Comparison of ENCODE assay signal across 8 cellular contexts in genomic region chr3:122795674-122795969, GRCh38. TPM values are rescaled to one million over a fixed set of nuclear protein-coding genes. Genes with fewer than 3 reads are reported as not detected.
A peak's percentile ranks its signal among the peaks of the same experiment; 100 is the strongest.
DNase-seq lines count a peak whose midpoint lies in the region; ATAC-seq and TF ChIP-seq lines count a peak whose summit lies in the region.

No MANE protein-coding gene starts in this region.

- POLR2A ChIA-PET in CD8-positive, alpha-beta T cell (lab: Charles Lee): no interaction called here

- H3K27me3 Mint-ChIP-seq in CD8-positive, alpha-beta T cell (ENCODE audit: low read depth): no peaks in the 10 kb centered on the region
- no peaks in the 10 kb centered on the region for H3K27me3 Mint-ChIP-seq in osteocyte (ENCODE audit: unreplicated experiment)

- H3K27me3 ChIP-seq in CD8-positive, alpha-beta T cell (ENCODE audit: insufficient read depth, low read length): no peaks in the 10 kb centered on the region
- H3K27me3 ChIP-seq in Peyer's patch: no peaks in the 10 kb centered on the region

- H3K27ac Mint-ChIP-seq in CD8-positive, alpha-beta T cell: peak overlapping the region; percentile 24
- peak overlapping the region; percentile 81 for H3K27ac Mint-ChIP-seq in osteocyte (ENCODE audit: unreplicated experiment)

- peak overlapping the region; percentile 77 for H3K27ac ChIP-seq in CD8-positive, alpha-beta T cell (ENCODE audit: low read depth, low read length)
- peak overlapping the region; percentile 89 to 97 (median 91) for H3K27ac ChIP-seq in Peyer's patch

- peak overlapping the region; percentile 66 for H3K4me3 Mint-ChIP-seq in CD8-positive, alpha-beta T cell
- peak overlapping the region; percentile 81 for H3K4me3 Mint-ChIP-seq in osteocyte (ENCODE audit: unreplicated experiment)

- peak in 1 of 7 experiments; percentile 35 for DNase-seq in CD8-positive, alpha-beta T cell
- DNase-seq in Peyer's patch (no peak), epithelial cell of proximal tubule (ENCODE audit: low read depth) (no peak), osteocyte (ENCODE audit: extremely low spot score, unreplicated experiment) (no peak), activated gamma-delta T cell treated with Interleukin-2 at 50 U/mL for 16 hours (no peak)
- DNase-seq in central memory CD4-positive, alpha-beta T cell: no peak

- no peak for TF ChIP-seq POLR2A in Peyer's patch (IDR thresholded peaks at IDR 0.05)

- intact Hi-C loops in CD8-positive, alpha-beta T cell (cut with DNase I, micrococcal nuclease): loop anchor here (1.0 to 10.0 kb wide), 10 partner anchors 231 to 1141 kb away; partner anchors contain the start of genes GOLGB1 (in 2 of the 2), DTX3L (in 1 of the 2), EAF2 (in 1 of the 2) and HCLS1 (in 1 of the 2)

- no peaks in the 10 kb centered on the region for H3K9me3 Mint-ChIP-seq in CD8-positive, alpha-beta T cell
- no peaks in the 10 kb centered on the region for H3K9me3 Mint-ChIP-seq in osteocyte (ENCODE audit: unreplicated experiment)

- no peaks in the 10 kb centered on the region for H3K36me3 ChIP-seq in CD8-positive, alpha-beta T cell (ENCODE audit: insufficient read depth, low read length)
- no peaks in the 10 kb centered on the region for H3K36me3 ChIP-seq in Peyer's patch

- H3K36me3 Mint-ChIP-seq in CD8-positive, alpha-beta T cell: peaks cover 5% of the 10 kb centered on the region
- H3K36me3 Mint-ChIP-seq in osteocyte (ENCODE audit: unreplicated experiment): no peaks in the 10 kb centered on the region

- H3K4me1 ChIP-seq in CD8-positive, alpha-beta T cell (ENCODE audit: insufficient read depth, low read length): peaks cover 28% of the 10 kb centered on the region
- H3K4me1 ChIP-seq in Peyer's patch: peaks cover 0 to 13% (median 2%) of the 10 kb centered on the region in 4 donors

- H3K4me3 ChIP-seq in CD8-positive, alpha-beta T cell (ENCODE audit: low read depth, low read length): peak overlapping the region; percentile 81
- H3K4me3 ChIP-seq in Peyer's patch: peak overlapping the region; percentile 71 to 96 (median 83)
- peak overlapping the region; percentile 72 for H3K4me3 ChIP-seq in epithelial cell of proximal tubule (ENCODE audit: low read depth, low read length)

- peaks cover 34% of the 10 kb centered on the region for H3K4me1 Mint-ChIP-seq in CD8-positive, alpha-beta T cell (ENCODE audit: low read depth)
- H3K4me1 Mint-ChIP-seq in osteocyte (ENCODE audit: unreplicated experiment): peaks cover 29% of the 10 kb centered on the region

- no peak for TF ChIP-seq CTCF in CD8-positive, alpha-beta T cell (IDR thresholded peaks at IDR 0.05)
- no peak for TF ChIP-seq CTCF in Peyer's patch (IDR thresholded peaks at IDR 0.05)
- no peak for TF ChIP-seq CTCF in epithelial cell of proximal tubule (conservative IDR thresholded peaks at IDR 0.05; ENCODE audit: low read depth, low read length)
- no peak for TF ChIP-seq CTCF in osteocyte (IDR thresholded peaks at IDR 0.05)

- no peaks in the 10 kb centered on the region for H3K9me3 ChIP-seq in CD8-positive, alpha-beta T cell (ENCODE audit: low read length)
- H3K9me3 ChIP-seq in Peyer's patch: no peaks in the 10 kb centered on the region

- ATAC-seq in CD8-positive, alpha-beta T cell: no peak
- no peak for ATAC-seq in GM19463 (IDR thresholded peaks at IDR 0.05; ENCODE audit: unreplicated experiment)
- ATAC-seq in HG03280 (IDR thresholded peaks at IDR 0.05; ENCODE audit: unreplicated experiment): no peak

- CTCF ChIA-PET in CD8-positive, alpha-beta T cell (lab: Charles Lee): interaction anchor here (1.0 kb wide), 1 partner anchor 155 kb away, joined by 3 read pairs; no protein-coding TSS in a partner anchor

RNA-seq across cellular contexts. Expression of gene SLC49A4, which starts 0.8 kb away (rescaled TPM):
- total RNA-seq in CD8-positive, alpha-beta T cell: 1 to 10 TPM; 3.7 to 4.4 TPM
- total RNA-seq in Peyer's patch (10 to 100 TPM in 3 of 4 donors, 1 to 10 TPM in 1; 3.3 to 29.4 (median 13.0) TPM), epithelial cell of proximal tubule (10.3 and 12.2 TPM in 2 replicates), osteocyte (16.3 and 17.1 TPM in 2 replicates)

RNA-seq across cellular contexts. Expression of gene HSPBAP1, which starts 2.0 kb away (rescaled TPM):
- total RNA-seq in CD8-positive, alpha-beta T cell: 1 to 10 TPM; 8.7 to 9.3 TPM
- total RNA-seq in Peyer's patch: 10 to 100 TPM in 3 of 4 donors, 1 to 10 TPM in 1; 10.0 to 28.1 (median 12.9) TPM
- 5.0 and 5.1 TPM in 2 replicates for total RNA-seq in epithelial cell of proximal tubule
- total RNA-seq in osteocyte: 9.3 and 9.9 TPM in 2 replicates
